11 cellular contexts compared by ENCODE assay signal in genomic region chr11:126990716-126991480, GRCh38. TPM values are rescaled to one million over a fixed set of nuclear protein-coding genes. Genes with fewer than 3 reads are reported as not detected.
DNase-seq lines count a peak whose midpoint lies in the region; ATAC-seq, FAIRE-seq and TF ChIP-seq lines count a peak whose summit lies in the region.
"Had no signal": no experiment of that assay in that cellular context is flagged by ENCODE, and none has a peak within 500 bp of the region (broad histone marks: within the 10 kb centered on the region; RNA-seq: fewer than 3 reads in every experiment).

No MANE protein-coding gene starts in this region.

- no peak overlapping the region for H2BK15ac ChIP-seq in mesenchymal stem cell (ENCODE audit: low read depth, poor library complexity, severe bottlenecking)

- no peaks in the 10 kb centered on the region for H3K27me3 ChIP-seq in astrocyte (ENCODE audit: insufficient read depth, low read length)
- H3K27me3 ChIP-seq in mesenchymal stem cell (ENCODE audit: control insufficient read depth in 1 of 2, insufficient read depth in 1 of 2, low read length in 2 of 2), result no peaks in the 10 kb centered on the region
- H3K27me3 ChIP-seq in HAP-1 (ENCODE audit: low read depth), result peaks cover 10% of the 10 kb centered on the region

- intact Hi-C loops in CD14-positive monocyte (cut with micrococcal nuclease), result loop anchor here in 1 of 2 donors (1.0 kb wide), 1 partner anchor 275 kb away; no protein-coding TSS in a partner anchor

- peak; percentile 49 for TF ChIP-seq CTCF in CD14-positive monocyte (IDR thresholded peaks at IDR 0.05)
- TF ChIP-seq CTCF in astrocyte (IDR thresholded peaks at IDR 0.05; ENCODE audit: insufficient read depth, low read depth, low read length), result no peak

- H3K18ac ChIP-seq in mesenchymal stem cell (ENCODE audit: low read depth in 1 of 2, low read length in 2 of 2), result no peak overlapping the region

- H4K8ac ChIP-seq in mesenchymal stem cell (ENCODE audit: low read length), result no peak overlapping the region

- H3K4me2 ChIP-seq in astrocyte (ENCODE audit: low read length), result peak overlapping the region; percentile 78
- peak overlapping the region; percentile 40 for H3K4me2 ChIP-seq in mesenchymal stem cell (ENCODE audit: low read length, poor library complexity, severe bottlenecking)

- in situ Hi-C loops in HAP-1 (cut with MboI; ENCODE audit: low sequenced_read_pairs) (loop anchor here (25.0 kb wide), 2 partner anchors 554 to 679 kb away; partner anchors contain the start of gene DCPS), KBM-7 (cut with MboI; ENCODE audit: low pct_unique_long_range_greater_than_20kb, low sequenced_read_pairs) (no loop called here)

- no peak overlapping the region for H2BK120ac ChIP-seq in mesenchymal stem cell (ENCODE audit: low read depth, low read length)

- H3K36me3 ChIP-seq in astrocyte (ENCODE audit: insufficient read depth, low read length) (no peaks in the 10 kb centered on the region), mesenchymal stem cell (ENCODE audit: control insufficient read depth in 1 of 2, insufficient read depth in 2 of 2, low read depth in 1 of 2, low read length in 2 of 2) (no peaks in the 10 kb centered on the region), HAP-1 (replicated peaks) (no peaks in the 10 kb centered on the region)

- H3K4me3 Mint-ChIP-seq in CD14-positive monocyte (no peak overlapping the region), astrocyte (ENCODE audit: unreplicated experiment) (no peak overlapping the region)
- H3K4me3 Mint-ChIP-seq: naive thymus-derived CD4-positive, alpha-beta T cell had no signal

- no peaks in the 10 kb centered on the region for H3K4me1 Mint-ChIP-seq in CD14-positive monocyte
- peaks cover 37% of the 10 kb centered on the region for H3K4me1 Mint-ChIP-seq in astrocyte (ENCODE audit: low read depth, unreplicated experiment)

- peak overlapping the region in 1 of 2 experiments; percentile 51 for H3K23ac ChIP-seq in mesenchymal stem cell (ENCODE audit: low read length in 2 of 2)

- H4K20me1 ChIP-seq in astrocyte (ENCODE audit: insufficient read depth, low read length), result no peaks in the 10 kb centered on the region

- ATAC-seq in HG03354 (IDR thresholded peaks at IDR 0.05; ENCODE audit: poor library complexity, severe bottlenecking, unreplicated experiment), result peak; percentile 3
- no peak for ATAC-seq in GM21381 (IDR thresholded peaks at IDR 0.05; ENCODE audit: unreplicated experiment)

- no peak overlapping the region for H3K14ac ChIP-seq in mesenchymal stem cell (ENCODE audit: low read length in 2 of 2)

- H3K4me1 ChIP-seq in astrocyte (ENCODE audit: insufficient read depth, low read length) (peaks cover 37% of the 10 kb centered on the region), mesenchymal stem cell (ENCODE audit: control insufficient read depth, insufficient read depth, low read depth, low read length) (peaks cover 20% of the 10 kb centered on the region), HAP-1 (no peaks in the 10 kb centered on the region)

- peak; percentile 39 for FAIRE-seq in astrocyte (lab: Jason Lieb, UNC)

- H3K79me1 ChIP-seq in mesenchymal stem cell (replicated peaks; ENCODE audit: low read length, poor library complexity, severe bottlenecking), result peaks cover 26% of the 10 kb centered on the region

- H3K9me3 ChIP-seq in astrocyte (ENCODE audit: insufficient read depth, low read depth, low read length), result no peaks in the 10 kb centered on the region
- no peaks in the 10 kb centered on the region for H3K9me3 ChIP-seq in mesenchymal stem cell (ENCODE audit: control insufficient read depth, low read length)
- H3K9me3 ChIP-seq in HAP-1, result no peaks in the 10 kb centered on the region

- H3K36me3 Mint-ChIP-seq in CD14-positive monocyte (no peaks in the 10 kb centered on the region), astrocyte (ENCODE audit: low read depth, unreplicated experiment) (no peaks in the 10 kb centered on the region)
- H3K36me3 Mint-ChIP-seq: naive thymus-derived CD4-positive, alpha-beta T cell had no signal

- no peak for DNase-seq in CD14-positive monocyte (ENCODE audit: low spot score)
- peak; percentile 71 for DNase-seq in astrocyte (ENCODE audit: low read depth)
- DNase-seq in mesenchymal stem cell, result no peak
- DNase-seq in HAP-1 (ENCODE audit: low spot score in 2 of 2), result no peak
- DNase-seq in KBM-7, result no peak
- no peak for DNase-seq in NCI-H1694 treated with DMSO at 0.1 percent for 48 hours (lab: John Stamatoyannopoulos, UW)

- peak overlapping the region; percentile 4 for H2AFZ ChIP-seq in astrocyte (ENCODE audit: low read depth, low read length)
- no peak overlapping the region for H2AFZ ChIP-seq in mesenchymal stem cell (ENCODE audit: low read depth, low read length)

- no peak overlapping the region for H2BK12ac ChIP-seq in mesenchymal stem cell (ENCODE audit: low read length in 2 of 2)

- H3K4me3 ChIP-seq in astrocyte (ENCODE audit: insufficient read depth, low read depth, low read length), result no peak overlapping the region
- no peak overlapping the region for H3K4me3 ChIP-seq in mesenchymal stem cell (ENCODE audit: insufficient read depth in 1 of 2, low read depth in 1 of 2, low read length in 2 of 2)
- H3K4me3 ChIP-seq in HAP-1, result no peak overlapping the region

- peaks cover 9% of the 10 kb centered on the region for H3K79me2 ChIP-seq in astrocyte (ENCODE audit: insufficient read depth, low read length)

- H3K9ac ChIP-seq in astrocyte (ENCODE audit: low read length), result peak overlapping the region; percentile 83
- peak overlapping the region; percentile 74 for H3K9ac ChIP-seq in mesenchymal stem cell (ENCODE audit: low read length)

- H3K9me3 Mint-ChIP-seq in CD14-positive monocyte (peaks cover 0 to 2% (median 0%) of the 10 kb centered on the region in 7 donors), astrocyte (ENCODE audit: unreplicated experiment) (no peaks in the 10 kb centered on the region)
- H3K9me3 Mint-ChIP-seq: naive thymus-derived CD4-positive, alpha-beta T cell had no signal

- H3K4ac ChIP-seq in mesenchymal stem cell (ENCODE audit: low read depth in 1 of 2, low read length in 2 of 2), result no peak overlapping the region

- no peak overlapping the region for H4K91ac ChIP-seq in mesenchymal stem cell (ENCODE audit: low read length)

- peak overlapping the region; percentile 88 for H2BK5ac ChIP-seq in mesenchymal stem cell (ENCODE audit: low read depth, low read length, poor library complexity, severe bottlenecking)

- peak overlapping the region; percentile 100 for H3K27ac ChIP-seq in astrocyte (ENCODE audit: low read depth, low read length)
- H3K27ac ChIP-seq in mesenchymal stem cell (ENCODE audit: low read length, poor library complexity, severe bottlenecking), result peak overlapping the region; percentile 100
- H3K27ac ChIP-seq: epithelial cell of prostate had no signal

- 50% methylated on average over 11 of the region's 11 CpGs for WGBS in mesenchymal stem cell

- peak overlapping the region; percentile 96 for H2AK5ac ChIP-seq in mesenchymal stem cell (ENCODE audit: low read length, severe bottlenecking)

- peak overlapping the region in 1 of 7 donors; percentile 47 for H3K27ac Mint-ChIP-seq in CD14-positive monocyte
- peak overlapping the region; percentile 99 for H3K27ac Mint-ChIP-seq in astrocyte (ENCODE audit: unreplicated experiment)
- H3K27ac Mint-ChIP-seq: naive thymus-derived CD4-positive, alpha-beta T cell had no signal

- H3K27me3 Mint-ChIP-seq in CD14-positive monocyte (ENCODE audit: low read depth in 3 of 3), result peaks cover 8 to 20% (median 12%) of the 10 kb centered on the region in 3 donors
- peaks cover 8% of the 10 kb centered on the region for H3K27me3 Mint-ChIP-seq in astrocyte (ENCODE audit: low read depth, unreplicated experiment)

RNA-seq across cellular contexts. Expression of gene KIRREL3, which starts 9.7 kb away (rescaled TPM):
- polyA plus RNA-seq in CD14-positive monocyte, result not detected
- total RNA-seq in astrocyte, result 0.79 and 0.91 TPM in 2 replicates
- polyA plus RNA-seq in mesenchymal stem cell (2013, experiment 1 of 2), result 0.04 TPM
- polyA plus RNA-seq in mesenchymal stem cell (2013, experiment 2 of 2), result 0.04 TPM
- total RNA-seq: naive thymus-derived CD4-positive, alpha-beta T cell had no signal
- polyA plus RNA-seq: aorta; naive thymus-derived CD4-positive, alpha-beta T cell had no signal
